24 cellular contexts compared by ENCODE assay signal in the genomic region with DNA sequence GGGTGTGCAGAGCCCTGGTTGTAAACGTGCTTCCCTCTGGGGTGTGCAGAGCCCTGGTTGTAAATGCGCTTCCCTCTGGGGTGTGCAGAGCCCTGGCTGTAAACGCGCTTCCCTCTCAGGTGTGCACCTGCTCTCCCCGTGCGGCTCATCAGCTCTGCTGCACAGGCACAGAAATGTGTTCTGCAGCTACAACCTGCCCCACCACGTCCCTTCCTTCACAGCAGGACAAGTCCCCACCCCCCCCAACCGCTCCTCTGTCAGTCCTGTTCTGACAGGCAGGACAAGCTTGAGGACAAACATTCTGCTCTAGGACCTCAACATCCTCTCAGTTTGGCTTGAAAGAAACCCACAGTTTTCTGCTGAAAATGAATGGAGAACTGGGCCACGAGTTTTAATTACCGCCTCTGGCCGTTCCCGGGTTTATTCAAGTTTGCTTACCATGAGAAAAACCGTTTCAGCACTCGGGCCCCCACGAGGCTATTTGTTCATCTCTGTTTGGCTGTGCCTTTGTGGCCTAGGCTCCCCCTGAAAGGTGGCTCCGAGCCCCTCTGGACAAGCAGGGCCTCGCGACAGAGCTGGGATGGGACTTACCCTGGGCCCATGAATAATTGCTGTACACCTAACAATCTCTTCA.
"Had no signal": no experiment of that assay in that cellular context is flagged by ENCODE, and none has a peak within 500 bp of the region (broad histone marks: within the 10 kb centered on the region; RNA-seq: fewer than 3 reads in every experiment).

No MANE protein-coding gene starts in this region.

- H3K79me2 ChIP-seq: parathyroid adenoma had no signal

- H3K27ac ChIP-seq: colonic mucosa, lower lobe of right lung, parathyroid adenoma, suprapubic skin, transverse colon had no signal

- H3K4me1 Mint-ChIP-seq: immature natural killer cell; stimulated activated naive CD8-positive, alpha-beta T cell treated with anti-CD3 and anti-CD28 coated beads, Interleukin-15, amount 100 ng/mL, for 72 hours had no signal

- H3K27me3 ChIP-seq: colonic mucosa, transverse colon had no signal

- H2AFZ ChIP-seq: parathyroid adenoma had no signal

- H3K36me3 ChIP-seq: colonic mucosa, lower lobe of right lung, suprapubic skin, transverse colon had no signal

- H3K4me2 ChIP-seq: smooth muscle cell had no signal

- H3K9me3 ChIP-seq: colonic mucosa, lower lobe of right lung, suprapubic skin, transverse colon had no signal

- H3K9ac ChIP-seq: parathyroid adenoma had no signal

- H3K27ac Mint-ChIP-seq: effector memory CD8-positive, alpha-beta T cell; immature natural killer cell; naive thymus-derived CD8-positive, alpha-beta T cell; nephron progenitor cell; progenitor cell of endocrine pancreas; stimulated activated naive CD8-positive, alpha-beta T cell treated with anti-CD3 and anti-CD28 coated beads, Interleukin-15, amount 100 ng/mL, for 72 hours had no signal

- H3K36me3 Mint-ChIP-seq: immature natural killer cell; naive thymus-derived CD8-positive, alpha-beta T cell had no signal

- H3K4me3 Mint-ChIP-seq: effector memory CD8-positive, alpha-beta T cell; immature natural killer cell; naive thymus-derived CD8-positive, alpha-beta T cell; nephron progenitor cell; stimulated activated naive CD8-positive, alpha-beta T cell treated with anti-CD3 and anti-CD28 coated beads, Interleukin-15, amount 100 ng/mL, for 72 hours had no signal

- FAIRE-seq: endometrium, frontal cortex had no signal

- DNase-seq: colonic mucosa; dermis blood vessel endothelial cell; effector memory CD8-positive, alpha-beta T cell; immature natural killer cell; islet precursor cell; kidney glomerular epithelial cell; left colon; left ventricle myocardium superior; lower lobe of right lung; naive thymus-derived CD8-positive, alpha-beta T cell; nephron progenitor cell; stimulated activated CD4-positive, alpha-beta T cell treated with anti-CD3 and anti-CD28 coated beads, Interleukin-12 subunit alpha, Interleukin-12 subunit beta, amount 100 ng/mL, for 4 hours; stimulated activated CD4-positive, alpha-beta T cell treated with anti-CD3 and anti-CD28 coated beads, Interleukin-1b, Interleukin-23, amount 100 ng/mL, for 48 hours; stimulated activated CD4-positive, alpha-beta T cell treated with anti-CD3 and anti-CD28 coated beads, Interleukin-4, amount 100 ng/mL, for 1 hour; stimulated activated CD8-positive, alpha-beta memory T cell treated with anti-CD3 and anti-CD28 coated beads, Interleukin-4, amount 100 ng/mL, for 48 hours; stimulated activated naive CD4-positive, alpha-beta T cell; stimulated activated naive CD8-positive, alpha-beta T cell treated with anti-CD3 and anti-CD28 coated beads, Interleukin-15, amount 100 ng/mL, for 72 hours; transverse colon had no signal

- H3K4me3 ChIP-seq: colonic mucosa, lower lobe of right lung, smooth muscle cell, suprapubic skin, transverse colon had no signal

- H3K4me1 ChIP-seq: colonic mucosa, lower lobe of right lung, parathyroid adenoma, suprapubic skin, transverse colon had no signal

- H3K9me3 Mint-ChIP-seq: effector memory CD8-positive, alpha-beta T cell; immature natural killer cell; naive thymus-derived CD8-positive, alpha-beta T cell; stimulated activated naive CD8-positive, alpha-beta T cell treated with anti-CD3 and anti-CD28 coated beads, Interleukin-15, amount 100 ng/mL, for 72 hours had no signal

- H3K27me3 Mint-ChIP-seq: progenitor cell of endocrine pancreas; stimulated activated naive CD8-positive, alpha-beta T cell treated with anti-CD3 and anti-CD28 coated beads, Interleukin-15, amount 100 ng/mL, for 72 hours had no signal
